35 cellular contexts compared by ENCODE assay signal in genomic region chr16:79537584-79537983, GRCh38.
"Had no signal": no experiment of that assay in that cellular context is flagged by ENCODE, and none has a peak within 500 bp of the region (broad histone marks: within the 10 kb centered on the region; RNA-seq: fewer than 3 reads in every experiment).

No MANE protein-coding gene starts in this region.

- H3K4me3 Mint-ChIP-seq: activated B cell treated with CpG ODN at 0.5 μM for 24 hours; activated CD4-positive, alpha-beta memory T cell treated with anti-CD3 and anti-CD28 coated beads for 36 hours; activated CD4-positive, alpha-beta T cell treated with anti-CD3 and anti-CD28 coated beads, Interleukin-2, amount 10 ng/mL, durations not matched to agents 24 days and 14 days; activated CD8-positive, alpha-beta T cell treated with anti-CD3 and anti-CD28 coated beads for 36 hours; activated naive CD4-positive, alpha-beta T cell treated with anti-CD3 and anti-CD28 coated beads for 36 hours; activated naive CD8-positive, alpha-beta T cell treated with anti-CD3 and anti-CD28 coated beads for 36 hours; activated T-cell treated with anti-CD3 and anti-CD28 coated beads, Interleukin-2, amount 50 U/mL, for 4 hours; activated T-cell treated with anti-CD3 and anti-CD28 coated beads, Interleukin-2, amount 50 U/mL, for 72 hours; activated T-helper 1 cell treated with anti-CD3 and anti-CD28 coated beads, Interleukin-12 subunit alpha, Interleukin-12 subunit beta, Interleukin-2, Interleukin-4 antibody, amounts not matched to agents 30 ng/mL and 10 ng/mL and 1 ng/mL, durations not matched to agents 14 hours and 24 hours and 36 hours; activated T-helper 17 cell treated with anti-CD3 and anti-CD28 coated beads, Interleukin-2, amount 50 U/mL, for 72 hours; T-helper 1 cell treated with Interleukin-12 subunit alpha and Interleukin-12 subunit beta and Interleukin-4 antibody, amounts not matched to agents 30 μg/mL and 1 μg/mL, for 36 hours; T-helper 2 cell treated with Interferon-gamma antibody and Interleukin-4, amounts not matched to agents 5 μg/mL and 100 μg/mL, for 36 hours had no signal

- H3K4me1 Mint-ChIP-seq: activated B cell treated with CpG ODN at 0.5 μM for 24 hours; activated CD4-positive, alpha-beta T cell treated with anti-CD3 and anti-CD28 coated beads, Interleukin-2, amount 10 ng/mL, durations not matched to agents 24 days and 14 days; activated naive CD8-positive, alpha-beta T cell treated with anti-CD3 and anti-CD28 coated beads for 36 hours; activated T-helper 17 cell treated with anti-CD3 and anti-CD28 coated beads, Interleukin-2, amount 50 U/mL, for 72 hours had no signal

- H3K9me3 ChIP-seq: adrenal gland, body of pancreas, breast epithelium had no signal

- H3K4me3 ChIP-seq: adrenal gland, body of pancreas, breast epithelium had no signal

- H3K4me1 ChIP-seq: body of pancreas, breast epithelium had no signal

- H3K36me3 ChIP-seq: adrenal gland, brain microvascular endothelial cell, breast epithelium had no signal

- H3K27ac ChIP-seq: adrenal gland, body of pancreas, brain microvascular endothelial cell, breast epithelium, VCaP had no signal

- H3K36me3 Mint-ChIP-seq: activated CD4-positive, alpha-beta memory T cell treated with anti-CD3 and anti-CD28 coated beads for 36 hours; activated naive CD4-positive, alpha-beta T cell treated with anti-CD3 and anti-CD28 coated beads, Interleukin-2, amount 50 U/mL, for 72 hours; activated naive CD8-positive, alpha-beta T cell treated with anti-CD3 and anti-CD28 coated beads for 36 hours had no signal

- H3K27ac Mint-ChIP-seq: activated B cell treated with CpG ODN at 0.5 μM for 24 hours; activated CD4-positive, alpha-beta memory T cell treated with anti-CD3 and anti-CD28 coated beads for 36 hours; activated CD4-positive, alpha-beta T cell treated with anti-CD3 and anti-CD28 coated beads, Interleukin-2, amount 10 ng/mL, durations not matched to agents 24 days and 14 days; activated CD8-positive, alpha-beta T cell treated with anti-CD3 and anti-CD28 coated beads for 36 hours; activated naive CD4-positive, alpha-beta T cell treated with anti-CD3 and anti-CD28 coated beads for 36 hours; activated naive CD4-positive, alpha-beta T cell treated with anti-CD3 and anti-CD28 coated beads, Interleukin-2, amount 50 U/mL, for 72 hours; activated naive CD8-positive, alpha-beta T cell treated with anti-CD3 and anti-CD28 coated beads for 36 hours; activated T-cell treated with anti-CD3 and anti-CD28 coated beads, Interleukin-2, amount 50 U/mL, for 72 hours; activated T-helper 1 cell treated with anti-CD3 and anti-CD28 coated beads, Interleukin-12 subunit alpha, Interleukin-12 subunit beta, Interleukin-2, Interleukin-4 antibody, amounts not matched to agents 30 ng/mL and 10 ng/mL and 1 ng/mL, durations not matched to agents 14 hours and 24 hours and 36 hours; activated T-helper 17 cell treated with anti-CD3 and anti-CD28 coated beads, Interleukin-2, amount 50 U/mL, for 72 hours; T-helper 1 cell treated with Interleukin-12 subunit alpha and Interleukin-12 subunit beta and Interleukin-4 antibody, amounts not matched to agents 30 μg/mL and 1 μg/mL, for 36 hours; T-helper 2 cell treated with Interferon-gamma antibody and Interleukin-4, amounts not matched to agents 5 μg/mL and 100 μg/mL, for 36 hours had no signal

- ATAC-seq: activated CD8-positive, alpha-beta T cell treated with anti-CD3 and anti-CD28 coated beads for 36 hours; activated naive CD4-positive, alpha-beta T cell treated with anti-CD3 and anti-CD28 coated beads, Interleukin-2, amount 50 U/mL, for 72 hours; activated T-cell treated with anti-CD3 and anti-CD28 coated beads, Interleukin-2, amount 50 U/mL, for 4 hours; activated T-cell treated with anti-CD3 and anti-CD28 coated beads, Interleukin-2, amount 50 U/mL, for 72 hours; activated T-helper 17 cell treated with anti-CD3 and anti-CD28 coated beads, Interleukin-2, amount 50 U/mL, for 72 hours; body of pancreas had no signal

- DNase-seq: activated B cell treated with CpG ODN at 0.5 μM for 24 hours; activated CD4-positive, alpha-beta memory T cell treated with anti-CD3 and anti-CD28 coated beads for 36 hours; activated CD4-positive, alpha-beta T cell treated with anti-CD3 and anti-CD28 coated beads for 4 hours; activated CD4-positive, alpha-beta T cell treated with anti-CD3 and anti-CD28 coated beads, Interleukin-2, amount 10 ng/mL, durations not matched to agents 24 days and 14 days; activated CD4-positive, alpha-beta T cell treated with anti-CD3 and anti-CD28 coated beads, Interleukin-2, amount 50 U/mL, for 1 hour; activated CD4-positive, alpha-beta T cell treated with anti-CD3 and anti-CD28 coated beads, Interleukin-2, amount 50 U/mL, for 4 hours; activated CD4-positive, CD25-positive, alpha-beta regulatory T cell treated with anti-CD3 and anti-CD28 coated beads, Interleukin-2, amount 50 U/mL, for 72 hours; activated CD8-positive, alpha-beta memory T cell treated with anti-CD3 and anti-CD28 coated beads, Interleukin-2, amount 50 U/mL, for 4 hours; activated CD8-positive, alpha-beta T cell treated with anti-CD3 and anti-CD28 coated beads for 36 hours; activated effector memory CD4-positive, alpha-beta T cell treated with anti-CD3 and anti-CD28 coated beads, Interleukin-2, amount 50 U/mL, for 16 hours; activated gamma-delta T cell treated with Interleukin-2 at 50 U/mL for 16 hours; activated naive CD4-positive, alpha-beta T cell; activated naive CD4-positive, alpha-beta T cell treated with anti-CD3 and anti-CD28 coated beads for 36 hours; activated naive CD4-positive, alpha-beta T cell treated with anti-CD3 and anti-CD28 coated beads, Interleukin-2, amount 50 U/mL, for 16 hours; activated naive CD8-positive, alpha-beta T cell treated with anti-CD3 and anti-CD28 coated beads for 36 hours; activated T-cell treated with anti-CD3 and anti-CD28 coated beads for 4 hours; activated T-cell treated with anti-CD3 and anti-CD28 coated beads, Interleukin-2, amount 50 U/mL, for 1 hour; activated T-cell treated with anti-CD3 and anti-CD28 coated beads, Interleukin-2, amount 50 U/mL, for 4 hours; activated T-cell treated with anti-CD3 and anti-CD28 coated beads, Interleukin-2, amount 50 U/mL, for 72 hours; adrenal gland; amniotic stem cell; aorta; body of pancreas; brain microvascular endothelial cell; central memory CD4-positive, alpha-beta T cell; cerebellar nuclear complex; T-helper 1 cell; T-helper 9 cell had no signal

- H3K9me3 Mint-ChIP-seq: activated B cell treated with CpG ODN at 0.5 μM for 24 hours; activated CD4-positive, alpha-beta memory T cell treated with anti-CD3 and anti-CD28 coated beads for 36 hours; activated CD4-positive, alpha-beta T cell treated with anti-CD3 and anti-CD28 coated beads, Interleukin-2, amount 10 ng/mL, durations not matched to agents 24 days and 14 days; activated CD8-positive, alpha-beta T cell treated with anti-CD3 and anti-CD28 coated beads for 36 hours; activated naive CD4-positive, alpha-beta T cell treated with anti-CD3 and anti-CD28 coated beads for 36 hours; activated naive CD4-positive, alpha-beta T cell treated with anti-CD3 and anti-CD28 coated beads, Interleukin-2, amount 50 U/mL, for 72 hours; activated naive CD8-positive, alpha-beta T cell treated with anti-CD3 and anti-CD28 coated beads for 36 hours; activated T-cell treated with anti-CD3 and anti-CD28 coated beads, Interleukin-2, amount 50 U/mL, for 4 hours; activated T-cell treated with anti-CD3 and anti-CD28 coated beads, Interleukin-2, amount 50 U/mL, for 72 hours; activated T-helper 1 cell treated with anti-CD3 and anti-CD28 coated beads, Interleukin-12 subunit alpha, Interleukin-12 subunit beta, Interleukin-2, Interleukin-4 antibody, amounts not matched to agents 30 ng/mL and 10 ng/mL and 1 ng/mL, durations not matched to agents 14 hours and 24 hours and 36 hours; activated T-helper 17 cell treated with anti-CD3 and anti-CD28 coated beads, Interleukin-2, amount 50 U/mL, for 72 hours; T-helper 1 cell treated with Interleukin-12 subunit alpha and Interleukin-12 subunit beta and Interleukin-4 antibody, amounts not matched to agents 30 μg/mL and 1 μg/mL, for 36 hours; T-helper 2 cell treated with Interferon-gamma antibody and Interleukin-4, amounts not matched to agents 5 μg/mL and 100 μg/mL, for 36 hours had no signal

- H3K27me3 ChIP-seq: adrenal gland, body of pancreas, brain microvascular endothelial cell, breast epithelium had no signal
